ENCODE assay signal across 1 cellular context in the genomic region with DNA sequence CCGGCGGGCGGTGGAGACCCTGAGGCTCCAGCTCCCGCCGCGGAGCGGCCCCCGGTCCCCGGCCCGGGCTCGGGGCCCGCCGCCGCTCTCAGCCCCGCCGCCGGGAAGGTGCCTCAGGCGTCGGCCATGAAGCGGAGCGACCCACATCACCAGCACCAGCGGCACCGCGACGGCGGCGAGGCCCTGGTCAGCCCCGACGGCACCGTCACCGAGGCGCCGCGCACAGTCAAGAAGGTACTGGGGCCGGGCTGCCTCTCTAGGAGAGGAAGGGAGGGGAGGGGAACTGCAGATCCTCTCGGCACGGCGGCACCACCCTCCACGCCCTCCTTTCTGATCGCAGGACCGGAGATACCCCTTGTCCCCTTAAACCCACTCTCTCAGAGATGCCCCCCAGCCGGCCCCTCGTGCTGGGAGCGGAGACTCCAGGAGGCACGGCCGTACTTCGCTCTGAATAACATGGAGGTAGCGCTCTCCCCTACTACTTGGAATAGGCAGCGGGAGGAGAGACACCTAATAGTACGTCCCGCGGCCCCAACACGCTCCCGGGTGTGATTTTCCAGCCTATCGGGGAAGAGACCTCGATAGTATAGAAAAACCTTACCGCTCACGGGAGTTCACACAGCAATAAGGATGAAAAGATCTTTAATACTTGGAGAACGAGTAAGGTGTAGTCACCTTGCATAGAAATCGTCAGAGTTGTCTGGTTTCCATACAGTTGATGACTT.
TF ChIP-seq lines count a peak whose summit lies in the region.

No MANE protein-coding gene starts in this region.

TF ChIP-seq in HepG2, 621 proteins besides CTCF, POLR2A, EP300 and RAD21 (continued from another document and continues in another):
- TF ChIP-seq ZNF687 (CRISPR knock-in tag; IDR thresholded peaks at IDR 0.05) (peak; percentile 59), ZNF776 (CRISPR knock-in tag; IDR thresholded peaks at IDR 0.05) (0 out of 2 replicates have a peak, but pooled peaks have one; percentile 19), ZNF790 (CRISPR knock-in tag; IDR thresholded peaks at IDR 0.05; ENCODE audit: borderline replicate concordance) (0 out of 2 replicates have a peak, but pooled peaks have one; percentile 53), ZMAT5 (CRISPR knock-in tag; IDR thresholded peaks at IDR 0.05; ENCODE audit: borderline replicate concordance, low read depth) (no peak), GLMP (CRISPR knock-in tag; IDR thresholded peaks at IDR 0.05; ENCODE audit: borderline replicate concordance) (no peak), MEIS1 (CRISPR knock-in tag; IDR thresholded peaks at IDR 0.05; ENCODE audit: borderline replicate concordance) (peak; percentile 47; the same call in 1 of the 2 replicates), YY1 (IDR thresholded peaks at IDR 0.05; ENCODE audit: insufficient read depth, insufficient replicate concordance, low read depth, low read length) (peak; percentile 64), ZNF263 (CRISPR knock-in tag; IDR thresholded peaks at IDR 0.05) (no peak), SAP130 (CRISPR knock-in tag; IDR thresholded peaks at IDR 0.05; ENCODE audit: low read depth) (peak; percentile 46; the same call in 1 of the 2 replicates), ZNF329 (CRISPR knock-in tag; IDR thresholded peaks at IDR 0.05; ENCODE audit: low read depth) (0 out of 2 replicates have a peak, but pooled peaks have one; percentile 33), SALL1 (CRISPR knock-in tag; IDR thresholded peaks at IDR 0.05) (peak; percentile 34; the same call in 1 of the 2 replicates), RXRB (CRISPR knock-in tag; IDR thresholded peaks at IDR 0.05; ENCODE audit: borderline replicate concordance) (no peak), RBM39 (IDR thresholded peaks at IDR 0.05; ENCODE audit: low read depth, low read length, poor library complexity, severe bottlenecking) (no peak), UBTF (CRISPR knock-in tag; IDR thresholded peaks at IDR 0.05) (peak; percentile 76), ZNF256 (CRISPR knock-in tag; conservative IDR thresholded peaks at IDR 0.05) (no peak), KDM2A (CRISPR knock-in tag; IDR thresholded peaks at IDR 0.05; ENCODE audit: borderline replicate concordance, low read depth) (no peak), ZBTB43 (CRISPR knock-in tag; conservative IDR thresholded peaks at IDR 0.05) (no peak), BORCS8-MEF2B (CRISPR knock-in tag; IDR thresholded peaks at IDR 0.05) (no peak)
- TF ChIP-seq, protein P1, sequence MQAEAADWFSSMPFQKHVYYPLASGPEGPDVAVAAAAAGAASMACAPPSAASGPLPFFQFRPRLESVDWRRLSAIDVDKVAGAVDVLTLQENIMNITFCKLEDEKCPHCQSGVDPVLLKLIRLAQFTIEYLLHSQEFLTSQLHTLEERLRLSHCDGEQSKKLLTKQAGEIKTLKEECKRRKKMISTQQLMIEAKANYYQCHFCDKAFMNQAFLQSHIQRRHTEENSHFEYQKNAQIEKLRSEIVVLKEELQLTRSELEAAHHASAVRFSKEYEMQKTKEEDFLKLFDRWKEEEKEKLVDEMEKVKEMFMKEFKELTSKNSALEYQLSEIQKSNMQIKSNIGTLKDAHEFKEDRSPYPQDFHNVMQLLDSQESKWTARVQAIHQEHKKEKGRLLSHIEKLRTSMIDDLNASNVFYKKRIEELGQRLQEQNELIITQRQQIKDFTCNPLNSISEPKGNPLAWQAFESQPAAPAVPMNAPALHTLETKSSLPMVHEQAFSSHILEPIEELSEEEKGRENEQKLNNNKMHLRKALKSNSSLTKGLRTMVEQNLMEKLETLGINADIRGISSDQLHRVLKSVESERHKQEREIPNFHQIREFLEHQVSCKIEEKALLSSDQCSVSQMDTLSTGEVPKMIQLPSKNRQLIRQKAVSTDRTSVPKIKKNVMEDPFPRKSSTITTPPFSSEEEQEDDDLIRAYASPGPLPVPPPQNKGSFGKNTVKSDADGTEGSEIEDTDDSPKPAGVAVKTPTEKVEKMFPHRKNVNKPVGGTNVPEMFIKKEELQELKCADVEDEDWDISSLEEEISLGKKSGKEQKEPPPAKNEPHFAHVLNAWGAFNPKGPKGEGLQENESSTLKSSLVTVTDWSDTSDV (CRISPR knock-in tag; IDR thresholded peaks at IDR 0.05) = no peak
- TF ChIP-seq, protein P2, sequence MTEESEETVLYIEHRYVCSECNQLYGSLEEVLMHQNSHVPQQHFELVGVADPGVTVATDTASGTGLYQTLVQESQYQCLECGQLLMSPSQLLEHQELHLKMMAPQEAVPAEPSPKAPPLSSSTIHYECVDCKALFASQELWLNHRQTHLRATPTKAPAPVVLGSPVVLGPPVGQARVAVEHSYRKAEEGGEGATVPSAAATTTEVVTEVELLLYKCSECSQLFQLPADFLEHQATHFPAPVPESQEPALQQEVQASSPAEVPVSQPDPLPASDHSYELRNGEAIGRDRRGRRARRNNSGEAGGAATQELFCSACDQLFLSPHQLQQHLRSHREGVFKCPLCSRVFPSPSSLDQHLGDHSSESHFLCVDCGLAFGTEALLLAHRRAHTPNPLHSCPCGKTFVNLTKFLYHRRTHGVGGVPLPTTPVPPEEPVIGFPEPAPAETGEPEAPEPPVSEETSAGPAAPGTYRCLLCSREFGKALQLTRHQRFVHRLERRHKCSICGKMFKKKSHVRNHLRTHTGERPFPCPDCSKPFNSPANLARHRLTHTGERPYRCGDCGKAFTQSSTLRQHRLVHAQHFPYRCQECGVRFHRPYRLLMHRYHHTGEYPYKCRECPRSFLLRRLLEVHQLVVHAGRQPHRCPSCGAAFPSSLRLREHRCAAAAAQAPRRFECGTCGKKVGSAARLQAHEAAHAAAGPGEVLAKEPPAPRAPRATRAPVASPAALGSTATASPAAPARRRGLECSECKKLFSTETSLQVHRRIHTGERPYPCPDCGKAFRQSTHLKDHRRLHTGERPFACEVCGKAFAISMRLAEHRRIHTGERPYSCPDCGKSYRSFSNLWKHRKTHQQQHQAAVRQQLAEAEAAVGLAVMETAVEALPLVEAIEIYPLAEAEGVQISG (CRISPR knock-in tag; IDR thresholded peaks at IDR 0.05) = peak; percentile 37; the same call in 1 of the 2 replicates
- TF ChIP-seq, protein P3, sequence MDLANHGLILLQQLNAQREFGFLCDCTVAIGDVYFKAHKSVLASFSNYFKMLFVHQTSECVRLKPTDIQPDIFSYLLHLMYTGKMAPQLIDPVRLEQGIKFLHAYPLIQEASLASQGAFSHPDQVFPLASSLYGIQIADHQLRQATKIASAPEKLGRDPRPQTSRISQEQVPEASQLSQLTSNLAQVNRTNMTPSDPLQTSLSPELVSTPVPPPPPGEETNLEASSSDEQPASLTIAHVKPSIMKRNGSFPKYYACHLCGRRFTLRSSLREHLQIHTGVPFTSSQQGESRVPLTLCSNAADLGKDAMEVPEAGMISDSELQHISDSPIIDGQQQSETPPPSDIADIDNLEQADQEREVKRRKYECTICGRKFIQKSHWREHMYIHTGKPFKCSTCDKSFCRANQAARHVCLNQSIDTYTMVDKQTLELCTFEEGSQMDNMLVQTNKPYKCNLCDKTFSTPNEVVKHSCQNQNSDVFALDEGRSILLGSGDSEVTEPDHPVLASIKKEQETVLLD (CRISPR knock-in tag; IDR thresholded peaks at IDR 0.05; ENCODE audit: low read depth) = no peak
- TF ChIP-seq, protein P4, sequence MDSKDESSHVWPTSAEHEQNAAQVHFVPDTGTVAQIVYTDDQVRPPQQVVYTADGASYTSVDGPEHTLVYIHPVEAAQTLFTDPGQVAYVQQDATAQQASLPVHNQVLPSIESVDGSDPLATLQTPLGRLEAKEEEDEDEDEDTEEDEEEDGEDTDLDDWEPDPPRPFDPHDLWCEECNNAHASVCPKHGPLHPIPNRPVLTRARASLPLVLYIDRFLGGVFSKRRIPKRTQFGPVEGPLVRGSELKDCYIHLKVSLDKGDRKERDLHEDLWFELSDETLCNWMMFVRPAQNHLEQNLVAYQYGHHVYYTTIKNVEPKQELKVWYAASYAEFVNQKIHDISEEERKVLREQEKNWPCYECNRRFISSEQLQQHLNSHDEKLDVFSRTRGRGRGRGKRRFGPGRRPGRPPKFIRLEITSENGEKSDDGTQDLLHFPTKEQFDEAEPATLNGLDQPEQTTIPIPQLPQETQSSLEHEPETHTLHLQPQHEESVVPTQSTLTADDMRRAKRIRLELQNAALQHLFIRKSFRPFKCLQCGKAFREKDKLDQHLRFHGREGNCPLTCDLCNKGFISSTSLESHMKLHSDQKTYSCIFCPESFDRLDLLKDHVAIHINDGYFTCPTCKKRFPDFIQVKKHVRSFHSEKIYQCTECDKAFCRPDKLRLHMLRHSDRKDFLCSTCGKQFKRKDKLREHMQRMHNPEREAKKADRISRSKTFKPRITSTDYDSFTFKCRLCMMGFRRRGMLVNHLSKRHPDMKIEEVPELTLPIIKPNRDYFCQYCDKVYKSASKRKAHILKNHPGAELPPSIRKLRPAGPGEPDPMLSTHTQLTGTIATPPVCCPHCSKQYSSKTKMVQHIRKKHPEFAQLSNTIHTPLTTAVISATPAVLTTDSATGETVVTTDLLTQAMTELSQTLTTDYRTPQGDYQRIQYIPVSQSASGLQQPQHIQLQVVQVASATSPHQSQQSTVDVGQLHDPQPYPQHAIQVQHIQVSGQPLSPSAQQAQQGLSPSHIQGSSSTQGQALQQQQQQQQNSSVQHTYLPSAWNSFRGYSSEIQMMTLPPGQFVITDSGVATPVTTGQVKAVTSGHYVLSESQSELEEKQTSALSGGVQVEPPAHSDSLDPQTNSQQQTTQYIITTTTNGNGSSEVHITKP (CRISPR knock-in tag; IDR thresholded peaks at IDR 0.05; ENCODE audit: low read depth) = no peak
- TF ChIP-seq, protein P5, sequence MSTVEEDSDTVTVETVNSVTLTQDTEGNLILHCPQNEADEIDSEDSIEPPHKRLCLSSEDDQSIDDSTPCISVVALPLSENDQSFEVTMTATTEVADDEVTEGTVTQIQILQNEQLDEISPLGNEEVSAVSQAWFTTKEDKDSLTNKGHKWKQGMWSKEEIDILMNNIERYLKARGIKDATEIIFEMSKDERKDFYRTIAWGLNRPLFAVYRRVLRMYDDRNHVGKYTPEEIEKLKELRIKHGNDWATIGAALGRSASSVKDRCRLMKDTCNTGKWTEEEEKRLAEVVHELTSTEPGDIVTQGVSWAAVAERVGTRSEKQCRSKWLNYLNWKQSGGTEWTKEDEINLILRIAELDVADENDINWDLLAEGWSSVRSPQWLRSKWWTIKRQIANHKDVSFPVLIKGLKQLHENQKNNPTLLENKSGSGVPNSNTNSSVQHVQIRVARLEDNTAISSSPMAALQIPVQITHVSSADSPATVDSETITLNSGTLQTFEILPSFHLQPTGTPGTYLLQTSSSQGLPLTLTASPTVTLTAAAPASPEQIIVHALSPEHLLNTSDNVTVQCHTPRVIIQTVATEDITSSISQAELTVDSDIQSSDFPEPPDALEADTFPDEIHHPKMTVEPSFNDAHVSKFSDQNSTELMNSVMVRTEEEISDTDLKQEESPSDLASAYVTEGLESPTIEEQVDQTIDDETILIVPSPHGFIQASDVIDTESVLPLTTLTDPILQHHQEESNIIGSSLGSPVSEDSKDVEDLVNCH (CRISPR knock-in tag; IDR thresholded peaks at IDR 0.05) = 0 out of 2 replicates have a peak, but pooled peaks have one; percentile 36
